ENCODE assay signal across 13 cellular contexts in the genomic region with DNA sequence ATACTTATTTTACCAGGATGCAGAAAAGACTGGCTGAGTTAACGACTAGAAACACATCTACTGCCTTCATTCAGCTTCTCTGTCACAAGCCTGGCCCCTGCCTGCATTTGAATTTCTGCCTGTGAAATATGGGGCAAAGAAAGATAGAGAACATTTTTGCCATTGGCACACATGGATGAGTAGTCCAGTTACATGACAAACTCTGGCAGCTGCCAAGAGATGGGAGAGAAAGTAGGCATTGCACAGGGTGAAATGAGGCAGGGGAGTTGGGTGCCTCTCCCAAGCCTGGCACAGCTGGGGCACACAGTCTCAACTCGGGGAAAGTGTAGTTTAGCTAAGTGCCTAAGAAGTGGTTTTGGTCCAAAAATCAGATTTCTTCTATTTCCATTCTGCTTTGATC. TPM values are rescaled to one million over a fixed set of nuclear protein-coding genes. Genes with fewer than 3 reads are reported as not detected.
DNase-seq lines count a peak whose midpoint lies in the region; ATAC-seq and TF ChIP-seq lines count a peak whose summit lies in the region.
"Had no signal": no experiment of that assay in that cellular context is flagged by ENCODE, and none has a peak within 500 bp of the region (broad histone marks: within the 10 kb centered on the region; RNA-seq: fewer than 3 reads in every experiment).

No MANE protein-coding gene starts in this region.

- no peak overlapping the region for H2BK12ac ChIP-seq in neuronal stem cell (ENCODE audit: low read length)

- peak overlapping the region; percentile 73 for H2AFZ ChIP-seq in neuronal stem cell (ENCODE audit: low read length)

- H3K27ac ChIP-seq in 22Rv1 (peak overlapping the region; percentile 80), epithelial cell of prostate (peak overlapping the region; percentile 100), neuronal stem cell (replicated peaks; ENCODE audit: low read length) (no peak overlapping the region)
- H3K27ac ChIP-seq: BLaER1 had no signal

- no CpG with 5 or more reads among the region's 2 CpGs for WGBS in neuronal stem cell (ENCODE audit: extremely low coverage in 2 of 2, insufficient read length in 2 of 2, insufficient replicate concordance in 1 of 2), 2 donors

- H3K9ac ChIP-seq in neuronal stem cell (ENCODE audit: low read depth, low read length, poor library complexity), result peak overlapping the region; percentile 34
- H3K9ac ChIP-seq: BLaER1 had no signal

- TF ChIP-seq CTCF in 22Rv1 (IDR thresholded peaks at IDR 0.05), result no peak

- H3K18ac ChIP-seq in neuronal stem cell (ENCODE audit: low read length), result peak overlapping the region; percentile 36

- no peak overlapping the region for H4K8ac ChIP-seq in neuronal stem cell (ENCODE audit: low read depth, low read length)

- no peak for ATAC-seq in GM21717 (IDR thresholded peaks at IDR 0.05; ENCODE audit: unreplicated experiment)
- ATAC-seq: T-cell had no signal

- H3K36me3 ChIP-seq in neuronal stem cell (replicated peaks in 1 of 2; ENCODE audit: control insufficient read depth in 2 of 2, insufficient read depth in 2 of 2, low read length in 2 of 2), result no peaks in the 10 kb centered on the region

- peaks cover 28 to 30% of the 10 kb centered on the region in 2 donors for H3K4me1 ChIP-seq in neuronal stem cell (ENCODE audit: control insufficient read depth in 2 of 2, insufficient read depth in 1 of 2, low read depth in 1 of 2, low read length in 2 of 2)
- H3K4me1 ChIP-seq: BLaER1 had no signal

- no peak overlapping the region for H3K4me3 ChIP-seq in neuronal stem cell (ENCODE audit: low read length in 2 of 2)
- H3K4me3 ChIP-seq: BLaER1 had no signal

- H2BK15ac ChIP-seq in neuronal stem cell (ENCODE audit: low read length), result peak overlapping the region; percentile 24

- H3K4ac ChIP-seq in neuronal stem cell (ENCODE audit: low read length), result no peak overlapping the region

- H3K14ac ChIP-seq in neuronal stem cell (ENCODE audit: low read length), result no peak overlapping the region

- no peaks in the 10 kb centered on the region for H3K27me3 ChIP-seq in neuronal stem cell (ENCODE audit: control insufficient read depth in 3 of 3, insufficient read depth in 3 of 3, low read depth in 1 of 3, low read length in 3 of 3)
- H3K27me3 ChIP-seq: BLaER1 had no signal

- H3K4me2 ChIP-seq in neuronal stem cell (ENCODE audit: insufficient read depth, low read length, poor library complexity, severe bottlenecking), result no peak overlapping the region
- H3K4me2 ChIP-seq: BLaER1 had no signal

- DNase-seq in NCI-H446 treated with DMSO at 0.1 percent for 48 hours (lab: John Stamatoyannopoulos, UW), result peak; percentile 20
- no peak for DNase-seq in epithelial cell of prostate (ENCODE audit: low read depth, low spot score)
- no peak for DNase-seq in neuronal stem cell (ENCODE audit: low spot score)
- no peak for DNase-seq in superior temporal gyrus (ENCODE audit: extremely low spot score)
- no peak for DNase-seq in posterior vena cava (ENCODE audit: low spot score)
- DNase-seq in cortex of kidney (lab: John Stamatoyannopoulos, UW), result no peak
- DNase-seq: activated CD8-positive, alpha-beta memory T cell treated with anti-CD3 and anti-CD28 coated beads, Interleukin-2, amount 50 U/mL, for 4 hours; cerebellar nuclear complex; head of caudate nucleus; T-cell had no signal

- H2BK120ac ChIP-seq in neuronal stem cell (ENCODE audit: low read depth, low read length), result no peak overlapping the region

- no peak overlapping the region for H3K23ac ChIP-seq in neuronal stem cell (ENCODE audit: low read depth, low read length, poor library complexity)

- no peaks in the 10 kb centered on the region for H3K79me1 ChIP-seq in neuronal stem cell (ENCODE audit: low read depth, low read length)

- no peak overlapping the region for H2BK5ac ChIP-seq in neuronal stem cell (ENCODE audit: low read length)

- intact Hi-C loops in posterior vena cava (cut with DNase I), result loop anchor here in 1 of 2 donors (5.0 kb wide), 1 partner anchor 679 kb away; no protein-coding TSS in a partner anchor

- no peak overlapping the region for H4K91ac ChIP-seq in neuronal stem cell (ENCODE audit: low read depth, low read length, poor library complexity)

- peaks cover 0 to 4% of the 10 kb centered on the region in 2 donors for H3K9me3 ChIP-seq in neuronal stem cell (replicated peaks in 1 of 2; ENCODE audit: control insufficient read depth in 2 of 2, insufficient read depth in 1 of 2, low read depth in 1 of 2, low read length in 2 of 2)
- H3K9me3 ChIP-seq: BLaER1 had no signal

- no peak overlapping the region for H2AK5ac ChIP-seq in neuronal stem cell (ENCODE audit: low read depth, low read length)

RNA-seq across cellular contexts. Expression of gene ANXA2, which starts 24.0 kb away (rescaled TPM):
- polyA plus RNA-seq in neuronal stem cell (2013, experiment 1 of 2), result 93.2 TPM
- polyA plus RNA-seq in neuronal stem cell (2013, experiment 2 of 2), result 92.4 TPM
- 1,000 to 10,000 TPM in 1 of 2 donors, 100 to 1,000 TPM in 1; 815 to 1,045 TPM for total RNA-seq in posterior vena cava
